ENCODE assay signal across 9 cellular contexts in genomic region chr14:21191809-21192446, GRCh38. TPM values are rescaled to one million over a fixed set of nuclear protein-coding genes. Genes with fewer than 3 reads are reported as not detected.
DNase-seq lines count a peak whose midpoint lies in the region; ATAC-seq and TF ChIP-seq lines count a peak whose summit lies in the region.
"Had no signal": no experiment of that assay in that cellular context is flagged by ENCODE, and none has a peak within 500 bp of the region (broad histone marks: within the 10 kb centered on the region; RNA-seq: fewer than 3 reads in every experiment).

No MANE protein-coding gene starts in this region.

- TF ChIP-seq CTCF in parathyroid adenoma (IDR thresholded peaks at IDR 0.05) (no peak), upper lobe of right lung (IDR thresholded peaks at IDR 0.05) (no peak)

- H3K4me3 Mint-ChIP-seq in IgD-negative memory B cell = peak overlapping the region in 3 of 4 donors; percentile 58 to 84 (median 84)

- peak overlapping the region; percentile 57 for H2AFZ ChIP-seq in parathyroid adenoma

- H3K79me2 ChIP-seq in parathyroid adenoma = no peaks in the 10 kb centered on the region

- DNase-seq in CMK (ENCODE audit: low read depth) (peak; percentile 32), RPMI8226 (peak; percentile 94), activated gamma-delta T cell (lab: John Stamatoyannopoulos, UW) (peak; percentile 46), Right ventricle myocardium inferior (ENCODE audit: missing footprints) (peak; percentile 91), upper lobe of right lung (peak; percentile 90)

- H3K27me3 Mint-ChIP-seq in IgD-negative memory B cell = peaks cover 2% of the 10 kb centered on the region

- H3K4me2 ChIP-seq in parathyroid adenoma (ENCODE audit: low read length) = peak overlapping the region; percentile 54

- intact Hi-C loops in Right ventricle myocardium inferior (cut with DNase I) = no loop called here
- intact Hi-C loops in upper lobe of right lung (cut with DNase I) = no loop called here

- no peaks in the 10 kb centered on the region for H3K36me3 Mint-ChIP-seq in IgD-negative memory B cell

- H3K9me3 Mint-ChIP-seq in IgD-negative memory B cell = no peaks in the 10 kb centered on the region

- H3K4me1 ChIP-seq in parathyroid adenoma (no peaks in the 10 kb centered on the region), upper lobe of right lung (peaks cover 8% of the 10 kb centered on the region)

- H3K27me3 ChIP-seq in parathyroid adenoma (ENCODE audit: control insufficient read depth, insufficient read depth, low read length) = no peaks in the 10 kb centered on the region
- no peaks in the 10 kb centered on the region for H3K27me3 ChIP-seq in upper lobe of right lung
- H3K27me3 ChIP-seq: SJSA1 had no signal

- H3K4me1 Mint-ChIP-seq in IgD-negative memory B cell = peaks cover 4 to 7% (median 5%) of the 10 kb centered on the region in 3 donors

- H3K9ac ChIP-seq in parathyroid adenoma = no peak overlapping the region

- no peak overlapping the region for H3K27ac Mint-ChIP-seq in IgD-negative memory B cell

- ATAC-seq in GM21381 (IDR thresholded peaks at IDR 0.05; ENCODE audit: unreplicated experiment) = peak; percentile 85
- peak; percentile 92 for ATAC-seq in Right ventricle myocardium inferior
- ATAC-seq in upper lobe of right lung = peak; percentile 99

- H3K27ac ChIP-seq in parathyroid adenoma = no peak overlapping the region
- no peak overlapping the region for H3K27ac ChIP-seq in upper lobe of right lung
- H3K27ac ChIP-seq: SJSA1 had no signal

- H3K4me3 ChIP-seq in parathyroid adenoma (ENCODE audit: low read depth, low read length) (no peak overlapping the region), upper lobe of right lung (peak overlapping the region; percentile 37)
- H3K4me3 ChIP-seq: SJSA1 had no signal

- no peaks in the 10 kb centered on the region for H3K36me3 ChIP-seq in parathyroid adenoma (ENCODE audit: control insufficient read depth, insufficient read depth, low read length)
- H3K36me3 ChIP-seq in upper lobe of right lung = no peaks in the 10 kb centered on the region
- H3K36me3 ChIP-seq: SJSA1 had no signal

- no peaks in the 10 kb centered on the region for H3K9me3 ChIP-seq in parathyroid adenoma (ENCODE audit: control insufficient read depth, low read length)
- no peaks in the 10 kb centered on the region for H3K9me3 ChIP-seq in upper lobe of right lung
- H3K9me3 ChIP-seq: SJSA1 had no signal

RNA-seq across cellular contexts. Expression of gene OR5AU1, which starts 36.1 kb away (rescaled TPM):
- not detected for polyA plus RNA-seq in IgD-negative memory B cell
- total RNA-seq in Right ventricle myocardium inferior = not detected
- total RNA-seq in upper lobe of right lung = not detected
- total RNA-seq: SJSA1 had no signal

Comparison
In these comparisons a context has a peak if more than half of its experiments do, and no peak if none do; other contexts are left out.
1. DNase-seq: peak in every context shown above with its lines; median percentile 94 in RPMI8226; 91 in Right ventricle myocardium inferior; 90 in upper lobe of right lung; 46 in activated gamma-delta T cell; 32 in CMK.